In the genomic region with DNA sequence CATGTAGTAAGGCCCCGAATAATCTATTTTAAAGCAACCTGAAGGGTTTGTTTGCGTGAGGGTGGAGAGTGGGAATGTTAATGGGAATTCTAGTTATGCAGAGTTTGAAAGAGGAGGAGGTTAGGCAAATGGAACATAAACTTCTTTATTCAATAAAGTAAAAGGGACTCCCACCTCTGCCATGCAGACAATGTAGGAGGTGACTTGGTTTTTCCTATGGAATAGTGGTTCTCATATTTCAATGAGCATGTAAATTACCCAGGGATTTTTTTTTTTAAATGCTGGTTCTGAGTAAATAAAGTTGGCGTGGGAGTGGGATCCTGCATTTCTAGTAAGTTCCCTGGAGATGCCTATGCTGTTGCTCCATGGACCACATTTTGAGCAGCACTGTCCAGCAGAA, we compare ENCODE assay signal across 33 cellular contexts.
"Had no signal": no experiment of that assay in that cellular context is flagged by ENCODE, and none has a peak within 500 bp of the region (broad histone marks: within the 10 kb centered on the region; RNA-seq: fewer than 3 reads in every experiment).

No MANE protein-coding gene starts in this region.

- H3K27ac Mint-ChIP-seq: activated CD4-positive, alpha-beta memory T cell treated with anti-CD3 and anti-CD28 coated beads, Interleukin-2, amount 10 ng/mL, durations not matched to agents 7 days and 5 days; activated CD8-positive, alpha-beta memory T cell treated with anti-CD3 and anti-CD28 coated beads, Interleukin-2, amount 10 ng/mL, durations not matched to agents 7 days and 5 days; activated naive CD4-positive, alpha-beta T cell treated with anti-CD3 and anti-CD28 coated beads, Interleukin-2, amount 10 ng/mL, durations not matched to agents 7 days and 5 days; activated naive CD8-positive, alpha-beta T cell; activated naive CD8-positive, alpha-beta T cell treated with anti-CD3 and anti-CD28 coated beads, Interleukin-2, amount 50 U/mL, for 24 hours; brain; T-cell had no signal

- H3K4me1 Mint-ChIP-seq: activated CD4-positive, alpha-beta memory T cell treated with anti-CD3 and anti-CD28 coated beads, Interleukin-2, amount 10 ng/mL, durations not matched to agents 7 days and 5 days; activated CD8-positive, alpha-beta memory T cell treated with anti-CD3 and anti-CD28 coated beads, Interleukin-2, amount 10 ng/mL, durations not matched to agents 7 days and 5 days; activated naive CD4-positive, alpha-beta T cell treated with anti-CD3 and anti-CD28 coated beads, Interleukin-2, amount 10 ng/mL, durations not matched to agents 7 days and 5 days; activated naive CD8-positive, alpha-beta T cell treated with anti-CD3 and anti-CD28 coated beads, Interleukin-2, amount 50 U/mL, for 24 hours; brain; T-cell had no signal

- H3K36me3 Mint-ChIP-seq: activated CD8-positive, alpha-beta memory T cell treated with anti-CD3 and anti-CD28 coated beads, Interleukin-2, amount 10 ng/mL, durations not matched to agents 7 days and 5 days; activated naive CD4-positive, alpha-beta T cell treated with anti-CD3 and anti-CD28 coated beads, Interleukin-2, amount 10 ng/mL, durations not matched to agents 7 days and 5 days; activated naive CD8-positive, alpha-beta T cell; brain; T-cell had no signal

- DNase-seq: activated CD4-positive, alpha-beta memory T cell treated with anti-CD3 and anti-CD28 coated beads, Interleukin-2, amount 10 ng/mL, durations not matched to agents 7 days and 5 days; activated CD4-positive, alpha-beta T cell treated with anti-CD3 and anti-CD28 coated beads for 1 hour; activated CD4-positive, alpha-beta T cell treated with anti-CD3 and anti-CD28 coated beads for 48 hours; activated CD4-positive, CD25-positive, alpha-beta regulatory T cell; activated CD8-positive, alpha-beta memory T cell treated with anti-CD3 and anti-CD28 coated beads for 24 hours; activated CD8-positive, alpha-beta memory T cell treated with anti-CD3 and anti-CD28 coated beads, Interleukin-2, amount 10 ng/mL, durations not matched to agents 7 days and 5 days; activated CD8-positive, alpha-beta memory T cell treated with anti-CD3 and anti-CD28 coated beads, Interleukin-2, amount 50 U/mL, for 48 hours; activated effector memory CD4-positive, alpha-beta T cell treated with Interleukin-2 at 50 U/mL for 16 hours; activated naive CD4-positive, alpha-beta T cell treated with anti-CD3 and anti-CD28 coated beads, Interleukin-2, amount 10 ng/mL, durations not matched to agents 7 days and 5 days; activated naive CD8-positive, alpha-beta T cell treated with anti-CD3 and anti-CD28 coated beads, Interleukin-2, amount 50 U/mL, for 24 hours; activated T-cell treated with anti-CD3 and anti-CD28 coated beads, Interleukin-2, amount 50 U/mL, for 48 hours; anterior cingulate cortex; caudate nucleus; Kasumi-1; MG63; NCI-H1092; NCI-H1436 treated with DMSO at 0.1 percent for 48 hours; NCI-H1694 treated with DMSO at 0.1 percent for 48 hours; NCI-H2029; NCI-H2107; NCI-H226; NCI-H446 treated with DMSO at 0.1 percent for 48 hours; NCI-H524; NK-92 treated with Interleukin-12 subunit alpha and Interleukin-12 subunit beta, amount 100 ng/mL, for 24 hours; PC-9; SIG-M5; T-cell; T-helper 2 cell; T-helper 9 cell had no signal

- H3K4me3 Mint-ChIP-seq: activated CD4-positive, alpha-beta memory T cell treated with anti-CD3 and anti-CD28 coated beads, Interleukin-2, amount 10 ng/mL, durations not matched to agents 7 days and 5 days; activated CD8-positive, alpha-beta memory T cell treated with anti-CD3 and anti-CD28 coated beads, Interleukin-2, amount 10 ng/mL, durations not matched to agents 7 days and 5 days; activated naive CD4-positive, alpha-beta T cell treated with anti-CD3 and anti-CD28 coated beads, Interleukin-2, amount 10 ng/mL, durations not matched to agents 7 days and 5 days; activated naive CD8-positive, alpha-beta T cell; activated naive CD8-positive, alpha-beta T cell treated with anti-CD3 and anti-CD28 coated beads, Interleukin-2, amount 50 U/mL, for 24 hours; brain; T-cell had no signal

- H3K27me3 Mint-ChIP-seq: activated CD4-positive, alpha-beta memory T cell treated with anti-CD3 and anti-CD28 coated beads, Interleukin-2, amount 10 ng/mL, durations not matched to agents 7 days and 5 days; activated CD8-positive, alpha-beta memory T cell treated with anti-CD3 and anti-CD28 coated beads, Interleukin-2, amount 10 ng/mL, durations not matched to agents 7 days and 5 days; activated naive CD4-positive, alpha-beta T cell treated with anti-CD3 and anti-CD28 coated beads, Interleukin-2, amount 10 ng/mL, durations not matched to agents 7 days and 5 days; activated naive CD8-positive, alpha-beta T cell; activated naive CD8-positive, alpha-beta T cell treated with anti-CD3 and anti-CD28 coated beads, Interleukin-2, amount 50 U/mL, for 24 hours; brain; T-cell had no signal

- H3K9me3 Mint-ChIP-seq: activated CD4-positive, alpha-beta memory T cell treated with anti-CD3 and anti-CD28 coated beads, Interleukin-2, amount 10 ng/mL, durations not matched to agents 7 days and 5 days had no signal

- ATAC-seq: activated CD8-positive, alpha-beta memory T cell treated with anti-CD3 and anti-CD28 coated beads, Interleukin-2, amount 10 ng/mL, durations not matched to agents 7 days and 5 days; activated naive CD8-positive, alpha-beta T cell treated with anti-CD3 and anti-CD28 coated beads, Interleukin-2, amount 50 U/mL, for 24 hours; Right ventricle myocardium inferior; SK-N-SH treated with all-trans-retinoic acid at 6 μM for 48 hours; T-cell had no signal
